9 cellular contexts compared by ENCODE assay signal in the genomic region with DNA sequence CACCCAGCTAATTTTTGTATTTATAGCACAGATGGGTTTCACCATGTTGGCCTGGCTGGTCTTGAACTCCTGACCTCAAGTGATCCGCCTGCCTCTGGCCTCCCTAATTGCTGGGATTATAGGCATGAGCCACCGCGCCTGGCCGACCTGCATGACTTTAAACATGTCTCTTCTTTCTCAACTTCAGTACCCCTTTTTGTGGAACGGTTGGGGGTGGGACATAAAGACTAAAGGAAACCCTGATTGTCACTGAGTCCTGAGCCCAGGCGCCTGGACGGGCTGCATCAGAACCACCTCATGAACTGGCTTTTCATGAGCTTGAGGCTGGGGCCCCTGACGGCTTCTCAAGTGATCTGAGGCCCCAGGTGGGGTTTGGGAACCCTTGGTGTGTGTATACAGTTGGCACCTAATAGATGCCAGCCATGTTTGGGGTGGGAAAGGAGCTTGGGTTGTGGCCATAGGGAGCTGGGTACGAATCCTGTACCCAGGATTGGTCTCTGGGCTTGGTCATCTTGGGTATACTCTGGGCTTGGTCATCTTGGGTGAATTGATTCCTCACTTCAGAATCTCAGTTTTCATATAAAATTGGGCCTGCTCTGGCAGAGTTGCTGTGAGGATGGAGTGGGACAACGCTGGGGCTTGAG. TPM values are rescaled to one million over a fixed set of nuclear protein-coding genes. Genes with fewer than 3 reads are reported as not detected.
DNase-seq lines count a peak whose midpoint lies in the region; ATAC-seq and TF ChIP-seq lines count a peak whose summit lies in the region.
"Had no signal": no experiment of that assay in that cellular context is flagged by ENCODE, and none has a peak within 500 bp of the region (broad histone marks: within the 10 kb centered on the region; RNA-seq: fewer than 3 reads in every experiment).

No MANE protein-coding gene starts in this region.

- no peaks in the 10 kb centered on the region for H3F3A ChIP-seq in Loucy (ENCODE audit: low read depth)

- H3K27ac ChIP-seq in DND-41 (ENCODE audit: low read length) = peak overlapping the region; percentile 71
- H3K27ac ChIP-seq in neutrophil = peak overlapping the region; percentile 98

- peaks cover 49% of the 10 kb centered on the region for H3K4me1 Mint-ChIP-seq in brain

- H3K4me1 ChIP-seq in DND-41 (ENCODE audit: insufficient read depth, low read length) (peaks cover 70% of the 10 kb centered on the region), Loucy (ENCODE audit: insufficient read depth, low read length, poor library complexity, severe bottlenecking) (peaks cover 49% of the 10 kb centered on the region), neutrophil (ENCODE audit: control insufficient read depth in 1 of 2, insufficient read depth in 1 of 2, low read depth in 1 of 2, low read length in 1 of 2) (peaks cover 73 to 80% of the 10 kb centered on the region in 2 experiments)

- no peaks in the 10 kb centered on the region for H3K27me3 ChIP-seq in DND-41 (ENCODE audit: insufficient read depth, low read length, poor library complexity)
- H3K27me3 ChIP-seq in Loucy (ENCODE audit: insufficient read depth, low read length, poor library complexity, severe bottlenecking) = no peaks in the 10 kb centered on the region
- no peaks in the 10 kb centered on the region for H3K27me3 ChIP-seq in neutrophil

- H3K36me3 ChIP-seq in DND-41 (ENCODE audit: insufficient read depth, low read length) (peaks cover 42% of the 10 kb centered on the region), Loucy (ENCODE audit: insufficient read depth, low read length) (peaks cover 17% of the 10 kb centered on the region; the same call in 1 of the 2 replicates), neutrophil (peaks cover 37% of the 10 kb centered on the region)

- H3K4me3 ChIP-seq in DND-41 (ENCODE audit: low read depth in 1 of 2, low read length in 2 of 2) (peak overlapping the region in 1 of 2 experiments; percentile 43; a peak in 2 of 4 replicates), Loucy (ENCODE audit: low read length, poor library complexity, severe bottlenecking) (peak overlapping the region; percentile 95), neutrophil (ENCODE audit: low read depth in 1 of 2, low read length in 1 of 2) (peak overlapping the region; percentile 88 to 97)

- H2AFZ ChIP-seq in DND-41 (ENCODE audit: low read depth, low read length) (no peak overlapping the region), Loucy (ENCODE audit: low read length) (no peak overlapping the region)

- H4K20me1 ChIP-seq in DND-41 (ENCODE audit: insufficient read depth, low read length) (peaks cover 64% of the 10 kb centered on the region), Loucy (ENCODE audit: insufficient read depth, low read length, poor library complexity, severe bottlenecking) (peaks cover 19% of the 10 kb centered on the region)

- no peaks in the 10 kb centered on the region for H3K9me3 Mint-ChIP-seq in brain

- ATAC-seq in DND-41 (ENCODE audit: insufficient read depth, low read depth) = no peak
- ATAC-seq: sciatic nerve had no signal

- peak overlapping the region; percentile 100 for H3K4me2 ChIP-seq in DND-41 (ENCODE audit: insufficient read depth, low read length)
- peak overlapping the region; percentile 99 for H3K4me2 ChIP-seq in Loucy (ENCODE audit: low read depth, low read length, poor library complexity, severe bottlenecking)

- H3K9me3 ChIP-seq in DND-41 (ENCODE audit: insufficient read depth, low read length, severe bottlenecking) = no peaks in the 10 kb centered on the region
- H3K9me3 ChIP-seq in Loucy (ENCODE audit: insufficient read depth, low read depth, low read length) = no peaks in the 10 kb centered on the region
- H3K9me3 ChIP-seq in neutrophil = no peaks in the 10 kb centered on the region

- no peak for TF ChIP-seq CTCF in DND-41 (IDR thresholded peaks at IDR 0.05; ENCODE audit: borderline replicate concordance, extremely low read depth, low read length, poor library complexity, severe bottlenecking)
- TF ChIP-seq CTCF in Loucy (conservative IDR thresholded peaks at IDR 0.05; ENCODE audit: low read length) = no peak
- no peak for TF ChIP-seq CTCF in brain (conservative IDR thresholded peaks at IDR 0.05)
- TF ChIP-seq CTCF in neutrophil (IDR thresholded peaks at IDR 0.05) = no peak

- no peaks in the 10 kb centered on the region for H3K9me2 ChIP-seq in Loucy (replicated peaks; ENCODE audit: low read depth, low read length)

- H3K4me3 Mint-ChIP-seq in brain = peak overlapping the region; percentile 20 to 75 (median 68)

- no peak for DNase-seq in DND-41
- no peak for DNase-seq in putamen (ENCODE audit: low spot score)
- DNase-seq in 8988T = no peak
- no peak for DNase-seq in NCI-H1105 (lab: John Stamatoyannopoulos, UW)
- DNase-seq: IMR-90 had no signal

- peak overlapping the region in 3 of 5 experiments; percentile 25 to 56 (median 38) for H3K27ac Mint-ChIP-seq in brain

- peak overlapping the region; percentile 38 for H3K9ac ChIP-seq in DND-41 (ENCODE audit: low read depth, low read length)
- peak overlapping the region; percentile 97 for H3K9ac ChIP-seq in Loucy (ENCODE audit: low read depth, low read length, poor library complexity, severe bottlenecking)

- peaks cover 7% of the 10 kb centered on the region for H3K27me3 Mint-ChIP-seq in brain

- H3K36me3 Mint-ChIP-seq in brain = peaks cover 3% of the 10 kb centered on the region

- H3K79me2 ChIP-seq in DND-41 (ENCODE audit: insufficient read depth, low read length) (peaks cover 45% of the 10 kb centered on the region), Loucy (ENCODE audit: insufficient read depth, low read length) (peaks cover 61% of the 10 kb centered on the region)

RNA-seq across cellular contexts. Expression of a gene that starts 2.2 kb away (rescaled TPM):
- 26.9 TPM for polyA plus RNA-seq in brain (ENCODE audit: insufficient read depth, low read depth, low replicate concordance)

RNA-seq across cellular contexts. Expression of a gene that starts 17.9 kb away (rescaled TPM):
- polyA plus RNA-seq in brain (ENCODE audit: insufficient read depth, low read depth, low replicate concordance) = 10.9 TPM

RNA-seq across cellular contexts. Expression of a gene that starts 19.3 kb away (rescaled TPM):
- polyA plus RNA-seq in brain (ENCODE audit: insufficient read depth, low read depth, low replicate concordance) = 3.7 TPM

RNA-seq across cellular contexts. Expression of a gene that starts 28.2 kb away (rescaled TPM):
- polyA plus RNA-seq in brain (ENCODE audit: insufficient read depth, low read depth, low replicate concordance) = not detected
- polyA plus RNA-seq: IMR-90 had no signal

RNA-seq across cellular contexts. Expression of a gene that starts 44.5 kb away (rescaled TPM):
- polyA plus RNA-seq in brain (ENCODE audit: insufficient read depth, low read depth, low replicate concordance) = not detected
- polyA plus RNA-seq: IMR-90 had no signal
